ENCODE assay signal across 28 cellular contexts in genomic region chr1:82788660-82789059, GRCh38.
"Had no signal": no experiment of that assay in that cellular context is flagged by ENCODE, and none has a peak within 500 bp of the region (broad histone marks: within the 10 kb centered on the region; RNA-seq: fewer than 3 reads in every experiment).

No MANE protein-coding gene starts in this region.

- H3K4me2 ChIP-seq: SK-N-SH had no signal

- H3K27ac Mint-ChIP-seq: T-helper 17 cell had no signal

- DNase-seq: IMR-90; Karpas-422; KG1; MM.1S; NCI-H1092; NCI-H1105 treated with DMSO at 0.1 percent for 48 hours; NCI-H1417 treated with DMSO at 0.1 percent for 48 hours; NCI-H146; NCI-H1694 treated with DMSO at 0.1 percent for 48 hours; NCI-H1930; NCI-H2081; NCI-H2107; NCI-H2171; NCI-H226; NCI-H446; NCI-H510A; NCI-H524 treated with DMSO at 0.1 percent for 48 hours; NCI-H69; NCI-H774; NK-92 treated with Interleukin-12 subunit alpha and Interleukin-12 subunit beta, amount 100 ng/mL, for 24 hours; PC-3; SHP77; SK-N-SH; T-helper 1 cell; T-helper 17 cell had no signal

- H3K27me3 Mint-ChIP-seq: T-helper 17 cell had no signal

- H3K9ac ChIP-seq: SK-N-SH had no signal

- H3K9me3 ChIP-seq: SK-N-SH had no signal

- H3K4me3 Mint-ChIP-seq: T-helper 17 cell had no signal

- H3K27ac ChIP-seq: RWPE1 had no signal

- ATAC-seq: HepG2, Panc1, PC-3, T-helper 17 cell had no signal

- H3K4me1 Mint-ChIP-seq: T-helper 17 cell had no signal
